In genomic region chr1:207619833-207620572, GRCh38 we compare ENCODE assay signal across 8 cellular contexts. TPM values are rescaled to one million over a fixed set of nuclear protein-coding genes. Genes with fewer than 3 reads are reported as not detected.
DNase-seq lines count a peak whose midpoint lies in the region; ATAC-seq and TF ChIP-seq lines count a peak whose summit lies in the region.

No MANE protein-coding gene starts in this region.

- intact Hi-C loops in heart right ventricle (cut with DNase I), result no loop called here

- peaks cover 2% of the 10 kb centered on the region for H3K9me3 Mint-ChIP-seq in activated T-cell treated with anti-CD3 and anti-CD28 coated beads, Interleukin-2, amount 50 U/mL, for 4 hours

- peak; percentile 46 to 81 (median 70) for TF ChIP-seq CTCF in heart right ventricle (IDR thresholded peaks at IDR 0.05)

- no peaks in the 10 kb centered on the region for H3K9me3 ChIP-seq in heart right ventricle

- no peaks in the 10 kb centered on the region for H3K36me3 Mint-ChIP-seq in activated T-cell treated with anti-CD3 and anti-CD28 coated beads, Interleukin-2, amount 50 U/mL, for 4 hours (ENCODE audit: insufficient read depth)

- peaks cover 0 to 71% (median 0%) of the 10 kb centered on the region in 9 donors for H3K36me3 ChIP-seq in heart right ventricle

- H3K4me3 ChIP-seq in heart right ventricle, result no peak overlapping the region

- ATAC-seq in GM18909 (IDR thresholded peaks at IDR 0.05; ENCODE audit: poor library complexity, unreplicated experiment) (peak; percentile 90), HG03108 (IDR thresholded peaks at IDR 0.05; ENCODE audit: unreplicated experiment) (peak; percentile 96), heart right ventricle (peak; percentile 53 to 83 (median 67))
- peak; percentile 78 to 80 for ATAC-seq in activated T-cell treated with anti-CD3 and anti-CD28 coated beads, Interleukin-2, amount 50 U/mL, for 4 hours

- H3K4me3 Mint-ChIP-seq in activated T-cell treated with anti-CD3 and anti-CD28 coated beads, Interleukin-2, amount 50 U/mL, for 4 hours, result no peak overlapping the region

- H3K4me1 ChIP-seq in heart right ventricle, result no peaks in the 10 kb centered on the region

- H3K4me1 Mint-ChIP-seq in activated T-cell treated with anti-CD3 and anti-CD28 coated beads, Interleukin-2, amount 50 U/mL, for 4 hours (ENCODE audit: low read depth), result peaks cover 1% of the 10 kb centered on the region

- WGBS in heart right ventricle, 2 donors, result 55 to 57% methylated on average over 7 of the region's 7 CpGs

- peaks cover 0 to 11% (median 0%) of the 10 kb centered on the region in 7 donors for H3K27me3 ChIP-seq in heart right ventricle

- H3K27ac ChIP-seq in heart right ventricle, result no peak overlapping the region

- H3K27me3 Mint-ChIP-seq in activated T-cell treated with anti-CD3 and anti-CD28 coated beads, Interleukin-2, amount 50 U/mL, for 4 hours (ENCODE audit: low read depth), result no peaks in the 10 kb centered on the region

- DNase-seq in DMS114 treated with DMSO at 0.1 percent for 48 hours (lab: John Stamatoyannopoulos, UW; ENCODE audit: unreplicated experiment) (peak; percentile 58), NCI-H2171 treated with DMSO at 0.1 percent for 48 hours (lab: John Stamatoyannopoulos, UW) (peak; percentile 50), heart right ventricle (no peak), renal cortical epithelial cell (ENCODE audit: low read depth) (peak; percentile 75), 8988T (no peak)
- DNase-seq in activated T-cell treated with anti-CD3 and anti-CD28 coated beads, Interleukin-2, amount 50 U/mL, for 4 hours, result no peak

RNA-seq across cellular contexts. Expression of gene CR1L, which starts 24.9 kb away (rescaled TPM):
- total RNA-seq in activated T-cell treated with anti-CD3 and anti-CD28 coated beads, Interleukin-2, amount 50 U/mL, for 4 hours, result not detected
- total RNA-seq in heart right ventricle, result 1 to 10 TPM in 1 of 10 donors, under 1 TPM in 2, not detected in 7; 0.34 to 1.1 (median 0.42) TPM
- not detected for polyA plus RNA-seq in heart right ventricle
- total RNA-seq in renal cortical epithelial cell, result not detected in 2 replicates

Comparison
In these comparisons a context has a peak if more than half of its experiments do, and no peak if none do; other contexts are left out.
1. DNase-seq: peak in DMS114 treated with DMSO at 0.1 percent for 48 hours (single experiment), NCI-H2171 treated with DMSO at 0.1 percent for 48 hours (single experiment) and renal cortical epithelial cell (single experiment); none in activated T-cell treated with anti-CD3 and anti-CD28 coated beads, Interleukin-2, amount 50 U/mL, for 4 hours (single experiment), heart right ventricle (0 of 2) and 8988T (single experiment).
2. Peak in every context shown above with its lines, with median percentiles within 50 percentile points of each other: ATAC-seq.